Comparison of ENCODE assay signal across 8 cellular contexts in the genomic region with DNA sequence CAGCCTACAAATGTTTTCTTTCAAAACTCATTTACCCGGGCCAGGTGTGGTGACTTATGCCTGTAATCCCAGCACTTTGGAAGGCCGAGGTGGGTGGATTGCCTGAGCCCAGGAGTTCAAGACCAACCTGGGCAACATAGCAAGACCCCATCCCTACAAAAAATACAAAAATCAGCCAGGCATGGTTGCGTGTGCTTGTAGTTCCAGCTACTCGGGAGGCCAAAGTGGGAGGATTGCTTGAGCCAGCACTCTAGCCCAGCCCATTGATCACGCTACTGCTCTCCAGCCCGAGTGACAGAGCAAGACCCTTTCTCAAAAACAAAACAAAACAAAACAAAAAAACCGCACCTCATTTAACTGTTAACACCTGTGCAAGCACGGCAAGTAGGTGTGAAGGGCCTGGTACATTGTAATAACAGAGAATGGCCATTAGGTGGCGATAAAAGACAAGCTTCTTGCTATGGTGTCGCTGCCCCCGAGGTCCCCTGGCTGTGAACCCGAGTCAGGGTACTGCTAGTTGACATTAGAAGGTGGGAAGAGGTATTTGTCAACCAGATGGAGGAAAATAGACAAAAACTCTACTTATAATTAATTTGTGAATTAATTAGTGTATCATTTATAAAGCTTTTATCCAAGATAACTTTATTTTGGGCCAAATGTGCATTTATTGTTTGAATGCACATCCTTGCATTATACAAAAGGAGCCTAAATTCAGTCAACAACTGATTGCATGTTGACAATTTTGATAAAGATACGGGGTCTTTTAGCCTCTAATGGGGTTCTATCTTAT.
A peak's percentile ranks its signal among the peaks of the same experiment; 100 is the strongest.
DNase-seq lines count a peak whose midpoint lies in the region; ATAC-seq, FAIRE-seq and TF ChIP-seq lines count a peak whose summit lies in the region.

No MANE protein-coding gene starts in this region.

- peak; percentile 78 for DNase-seq in GM13976 (ENCODE audit: low spot score)
- peak; percentile 51 to 84 for DNase-seq in NCI-H524 (lab: John Stamatoyannopoulos, UW)
- DNase-seq in activated CD4-positive, alpha-beta T cell treated with anti-CD3 and anti-CD28 coated beads, Interleukin-2, amount 10 ng/mL, durations not matched to agents 24 days and 14 days = peak; percentile 80
- DNase-seq in H1 (ENCODE audit: low read depth in 1 of 2, low spot score in 2 of 2) = peak; percentile 43 to 60
- peak; percentile 58 for DNase-seq in mesenchymal stem cell
- peak; percentile 11 for DNase-seq in stimulated activated naive CD4-positive, alpha-beta T cell treated with Interleukin-2 at 50 U/mL for 16 hours (lab: John Stamatoyannopoulos, UW)

- H2BK15ac ChIP-seq in H1 (ENCODE audit: low read length) (no peak overlapping the region), mesenchymal stem cell (ENCODE audit: low read depth, poor library complexity, severe bottlenecking) (no peak overlapping the region)

- H3K14ac ChIP-seq in H1 (ENCODE audit: insufficient read length) = no peak overlapping the region
- no peak overlapping the region for H3K14ac ChIP-seq in mesenchymal stem cell (ENCODE audit: low read length in 2 of 2)

- no peaks in the 10 kb centered on the region for H4K20me1 ChIP-seq in H1 (replicated peaks in 1 of 2; ENCODE audit: control insufficient read depth in 1 of 2, insufficient read depth in 2 of 2, low read length in 2 of 2)

- peak; percentile 76 for ATAC-seq in HG03432 (IDR thresholded peaks at IDR 0.05; ENCODE audit: unreplicated experiment)

- H3K23ac ChIP-seq in H1 (ENCODE audit: insufficient read length) (no peak overlapping the region), mesenchymal stem cell (ENCODE audit: low read length in 2 of 2) (no peak overlapping the region)

- H2AK5ac ChIP-seq in H1 (ENCODE audit: low read depth, low read length) (no peak overlapping the region), mesenchymal stem cell (ENCODE audit: low read length, severe bottlenecking) (no peak overlapping the region)

- CTCF ChIA-PET in H1 (lab: Charles Lee; ENCODE audit: partially characterized antibody) = interaction anchor here (0.6 to 4.5 kb wide), 33 partner anchors 9 to 603 kb away, joined by 3 to 62 read pairs (median 4); a partner anchor contains a TSS

- H3K79me1 ChIP-seq in H1 (ENCODE audit: low read depth, low read length) (no peaks in the 10 kb centered on the region), mesenchymal stem cell (replicated peaks; ENCODE audit: low read length, poor library complexity, severe bottlenecking) (no peaks in the 10 kb centered on the region)

- TF ChIP-seq RAD21 in H1 (IDR thresholded peaks at IDR 0.05 in 1 of 2, conservative IDR thresholded peaks at IDR 0.05 in 1 of 2; ENCODE audit: low read depth in 2 of 2, low read length in 2 of 2) = peak; percentile 100

- peaks cover 3% of the 10 kb centered on the region for H3K27me3 Mint-ChIP-seq in activated CD4-positive, alpha-beta T cell treated with anti-CD3 and anti-CD28 coated beads, Interleukin-2, amount 10 ng/mL, durations not matched to agents 24 days and 14 days

- H2BK12ac ChIP-seq in H1 (ENCODE audit: low read depth, low read length) (peak overlapping the region; percentile 75; the same call in 1 of the 2 replicates), mesenchymal stem cell (ENCODE audit: low read length in 2 of 2) (no peak overlapping the region)

- POLR2A ChIA-PET in H1 (lab: Charles Lee; ENCODE audit: partially characterized antibody) = interaction anchor here (0.6 to 1.0 kb wide), 4 partner anchors 18 to 190 kb away, joined by 3 read pairs; no protein-coding TSS in a partner anchor

- H4K91ac ChIP-seq in H1 (replicated peaks; ENCODE audit: insufficient read length, low read length) (no peak overlapping the region), mesenchymal stem cell (ENCODE audit: low read length) (no peak overlapping the region)

- H2BK20ac ChIP-seq in H1 (ENCODE audit: low read length) = peak overlapping the region; percentile 100; the same call in 1 of the 2 replicates

- WGBS in H1 (ENCODE audit: extremely low coverage in 1 of 2, insufficient coverage in 1 of 2, insufficient read length in 1 of 2, insufficient replicate concordance in 2 of 2, low coverage in 1 of 2, low lambda C conversion rate in 2 of 2, missing lambda C conversion rate in 1 of 2), 2 experiments = 39% methylated on average over 13 of the region's 13 CpGs; no CpG with 5 or more reads in 1 of the 2 experiments
- 41% methylated on average over 8 of the region's 13 CpGs for WGBS in mesenchymal stem cell

- no peaks in the 10 kb centered on the region for H3K36me3 Mint-ChIP-seq in activated CD4-positive, alpha-beta T cell treated with anti-CD3 and anti-CD28 coated beads, Interleukin-2, amount 10 ng/mL, durations not matched to agents 24 days and 14 days (ENCODE audit: low read depth)

- FAIRE-seq in A204.1 (lab: Jason Lieb, UNC) = peak; percentile 44
- FAIRE-seq in H1 (lab: Jason Lieb, UNC) = peak; percentile 97

- in situ Hi-C loops in GM13976 (cut with MboI; ENCODE audit: low sequenced_read_pairs, unreplicated experiment) = no loop called here

- no peak for TF ChIP-seq EP300 in H1 (IDR thresholded peaks at IDR 0.05; ENCODE audit: borderline replicate concordance in 1 of 2, low read depth in 2 of 2, low read length in 2 of 2)

- H3K27ac ChIP-seq in H1 (ENCODE audit: low read depth, low read length) (no peak overlapping the region), mesenchymal stem cell (ENCODE audit: low read length, poor library complexity, severe bottlenecking) (no peak overlapping the region)

- no peak overlapping the region for H3K4me3 Mint-ChIP-seq in activated CD4-positive, alpha-beta T cell treated with anti-CD3 and anti-CD28 coated beads, Interleukin-2, amount 10 ng/mL, durations not matched to agents 24 days and 14 days

- H2AFZ ChIP-seq in H1 (ENCODE audit: low read length) (no peak overlapping the region), mesenchymal stem cell (ENCODE audit: low read depth, low read length) (no peak overlapping the region)

- TF ChIP-seq CTCF in GM13976 (IDR thresholded peaks at IDR 0.05; ENCODE audit: borderline replicate concordance, control extremely low read depth, extremely low read depth, insufficient read depth, missing control alignments) (peak; percentile 71), H1 (IDR thresholded peaks at IDR 0.05; ENCODE audit: control extremely low read depth in 1 of 3, insufficient read depth in 1 of 3, low read depth in 1 of 3, low read length in 3 of 3) (peak; percentile 65 to 99 (median 91))

- H2BK5ac ChIP-seq in H1 (ENCODE audit: low read depth, low read length) (no peak overlapping the region), mesenchymal stem cell (ENCODE audit: low read depth, low read length, poor library complexity, severe bottlenecking) (no peak overlapping the region)

- no peaks in the 10 kb centered on the region for H3K79me2 ChIP-seq in H1 (ENCODE audit: control insufficient read depth in 1 of 2, insufficient read depth in 2 of 2, low read length in 2 of 2)

- H3K4me1 ChIP-seq in H1 (replicated peaks in 1 of 4; ENCODE audit: control insufficient read depth in 3 of 4, insufficient read depth in 4 of 4, low read length in 3 of 4) (peaks cover 0 to 5% (median 0%) of the 10 kb centered on the region in 4 experiments; a peak in 2 of 7 replicates), mesenchymal stem cell (ENCODE audit: control insufficient read depth, insufficient read depth, low read depth, low read length) (peaks cover 3% of the 10 kb centered on the region)

- no peak overlapping the region for H2BK120ac ChIP-seq in H1 (replicated peaks; ENCODE audit: low read depth, low read length)
- H2BK120ac ChIP-seq in mesenchymal stem cell (ENCODE audit: low read depth, low read length) = no peak overlapping the region

- H3K4me3 ChIP-seq in H1 (ENCODE audit: extremely low read depth in 1 of 4, insufficient read depth in 2 of 4, low read depth in 3 of 4, low read length in 4 of 4) = no peak overlapping the region
- no peak overlapping the region for H3K4me3 ChIP-seq in mesenchymal stem cell (ENCODE audit: insufficient read depth in 1 of 2, low read depth in 1 of 2, low read length in 2 of 2)

- H3K36me3 ChIP-seq in H1 (ENCODE audit: control insufficient read depth in 2 of 4, insufficient read depth in 4 of 4, low read length in 3 of 4) = no peaks in the 10 kb centered on the region; a peak in 1 of 8 replicates
- no peaks in the 10 kb centered on the region for H3K36me3 ChIP-seq in mesenchymal stem cell (ENCODE audit: control insufficient read depth in 1 of 2, insufficient read depth in 2 of 2, low read depth in 1 of 2, low read length in 2 of 2)

- intact Hi-C loops in activated CD4-positive, alpha-beta T cell treated with anti-CD3 and anti-CD28 coated beads, Interleukin-2, amount 10 ng/mL, durations not matched to agents 24 days and 14 days (cut with micrococcal nuclease) = loop anchor here (5.0 kb wide), 1 partner anchor 604 kb away; no protein-coding TSS in a partner anchor

- H3K9me3 ChIP-seq in H1 (ENCODE audit: insufficient read depth in 2 of 2, low read depth in 1 of 2, low read length in 1 of 2) = peaks cover 0 to 2% of the 10 kb centered on the region in 2 experiments; a peak in 1 of 4 replicates
- H3K9me3 ChIP-seq in mesenchymal stem cell (ENCODE audit: control insufficient read depth, low read length) = no peaks in the 10 kb centered on the region

- no peaks in the 10 kb centered on the region for H3K23me2 ChIP-seq in H1 (ENCODE audit: low read depth, low read length)

- H3K4me1 Mint-ChIP-seq in activated CD4-positive, alpha-beta T cell treated with anti-CD3 and anti-CD28 coated beads, Interleukin-2, amount 10 ng/mL, durations not matched to agents 24 days and 14 days = no peaks in the 10 kb centered on the region

- no peak overlapping the region for H3K56ac ChIP-seq in H1 (replicated peaks; ENCODE audit: insufficient read length, low read depth, low read length)

- H3K9ac ChIP-seq in H1 (replicated peaks in 1 of 4; ENCODE audit: extremely low read depth in 1 of 4, low read depth in 3 of 4, low read length in 3 of 4) = no peak overlapping the region
- peak overlapping the region; percentile 34 for H3K9ac ChIP-seq in mesenchymal stem cell (ENCODE audit: low read length)

- H4K8ac ChIP-seq in H1 (ENCODE audit: extremely low read depth, insufficient read depth, low read length) = no peak overlapping the region
- H4K8ac ChIP-seq in mesenchymal stem cell (ENCODE audit: low read length) = no peak overlapping the region

- no peak for TF ChIP-seq POLR2A in H1 (IDR thresholded peaks at IDR 0.05; ENCODE audit: control extremely low read depth in 1 of 2, low read depth in 2 of 2, low read length in 2 of 2)

- H3K27me3 ChIP-seq in H1 (replicated peaks in 1 of 4; ENCODE audit: control insufficient read depth in 3 of 4, extremely low read depth in 1 of 4, insufficient read depth in 3 of 4, low read length in 3 of 4) (no peaks in the 10 kb centered on the region), mesenchymal stem cell (ENCODE audit: control insufficient read depth in 1 of 2, insufficient read depth in 1 of 2, low read length in 2 of 2) (no peaks in the 10 kb centered on the region)

- no peak overlapping the region for H3K27ac Mint-ChIP-seq in activated CD4-positive, alpha-beta T cell treated with anti-CD3 and anti-CD28 coated beads, Interleukin-2, amount 10 ng/mL, durations not matched to agents 24 days and 14 days

- H3K18ac ChIP-seq in H1 (ENCODE audit: extremely low read depth, low read length) (no peak overlapping the region), mesenchymal stem cell (ENCODE audit: low read depth in 1 of 2, low read length in 2 of 2) (no peak overlapping the region)

- no peak overlapping the region for H4K5ac ChIP-seq in H1 (ENCODE audit: insufficient read length, low read depth, low read length)

- no peaks in the 10 kb centered on the region for H3K9me3 Mint-ChIP-seq in activated CD4-positive, alpha-beta T cell treated with anti-CD3 and anti-CD28 coated beads, Interleukin-2, amount 10 ng/mL, durations not matched to agents 24 days and 14 days

- H3K4ac ChIP-seq in H1 (replicated peaks; ENCODE audit: insufficient read length, low read depth, low read length) = no peak overlapping the region
- no peak overlapping the region for H3K4ac ChIP-seq in mesenchymal stem cell (ENCODE audit: low read depth in 1 of 2, low read length in 2 of 2)

- no peak overlapping the region for H3K4me2 ChIP-seq in H1 (ENCODE audit: insufficient read depth in 1 of 2, low read depth in 2 of 2, low read length in 2 of 2)
- no peak overlapping the region for H3K4me2 ChIP-seq in mesenchymal stem cell (ENCODE audit: low read length, poor library complexity, severe bottlenecking)

Comparison
In these comparisons a context has a peak if more than half of its experiments do, and no peak if none do; other contexts are left out.
1. DNase-seq: peak in every context shown above with its lines; median percentile 80 in activated CD4-positive, alpha-beta T cell treated with anti-CD3 and anti-CD28 coated beads, Interleukin-2, amount 10 ng/mL, durations not matched to agents 24 days and 14 days; 78 in GM13976; 68 in NCI-H524; 58 in mesenchymal stem cell; 52 in H1; 11 in stimulated activated naive CD4-positive, alpha-beta T cell treated with Interleukin-2 at 50 U/mL for 16 hours.